8 cellular contexts compared by ENCODE assay signal in the genomic region with DNA sequence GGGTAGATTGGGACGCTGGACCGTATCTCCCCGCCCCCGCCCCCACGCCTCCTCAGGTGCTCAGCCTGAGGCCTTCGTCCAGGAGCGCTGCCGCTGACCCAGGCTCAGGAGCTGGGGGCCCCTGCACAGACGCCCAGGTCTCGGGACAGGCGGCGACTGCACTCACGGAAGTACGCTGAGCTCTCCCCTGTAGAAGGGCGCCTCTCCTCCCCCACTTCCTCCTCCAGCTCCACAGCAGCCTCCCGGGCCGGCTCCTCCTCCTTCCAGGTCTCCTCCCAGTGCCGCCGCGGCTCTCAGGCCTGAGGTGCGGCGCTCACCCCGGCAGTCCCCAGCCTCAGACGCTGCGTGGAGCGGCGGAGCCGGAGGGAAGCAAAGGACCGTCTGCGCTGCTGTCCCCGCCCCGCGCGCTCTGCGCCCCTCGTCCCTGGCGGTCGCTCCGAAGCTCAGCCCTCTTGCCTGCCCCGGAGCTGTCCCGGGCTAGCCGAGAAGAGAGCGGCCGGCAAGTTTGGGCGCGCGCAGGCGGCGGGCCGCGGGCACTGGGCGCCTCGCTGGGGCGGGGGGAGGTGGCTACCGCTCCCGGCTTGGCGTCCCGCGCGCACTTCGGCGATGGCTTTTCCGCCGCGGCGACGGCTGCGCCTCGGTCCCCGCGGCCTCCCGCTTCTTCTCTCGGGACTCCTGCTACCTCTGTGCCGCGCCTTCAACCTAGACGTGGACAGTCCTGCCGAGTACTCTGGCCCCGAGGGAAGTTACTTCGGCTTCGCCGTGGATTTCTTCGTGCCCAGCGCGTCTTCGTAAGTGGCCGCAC. TPM values are rescaled to one million over a fixed set of nuclear protein-coding genes. Genes with fewer than 3 reads are reported as not detected.
DNase-seq lines count a peak whose midpoint lies in the region; ATAC-seq and TF ChIP-seq lines count a peak whose summit lies in the region.

A gene (plus strand): TSS at position 324 of the 805 bp plus-strand sequence. CDS start 283 bp downstream, at position 607.

- H3K4me3 ChIP-seq in HFF-Myc (replicated peaks; ENCODE audit: low read depth, low read length) (peak within 1 kb of the TSS; percentile 75), heart left ventricle (peak within 1 kb of the TSS; percentile 58 to 93 (median 78)), transverse colon (peak within 1 kb of the TSS; percentile 77 to 92 (median 86))

- H3K4me1 ChIP-seq in heart left ventricle (peaks cover 0 to 43% (median 29%) of the 10 kb centered on the region in 12 donors), transverse colon (peaks cover 6 to 31% (median 15%) of the 10 kb centered on the region in 4 donors)

- peak; percentile 0 for TF ChIP-seq CTCF in GM10266 (IDR thresholded peaks at IDR 0.05; ENCODE audit: control insufficient read depth, insufficient read depth, low read depth, missing control alignments)
- TF ChIP-seq CTCF in HFF-Myc (IDR thresholded peaks at IDR 0.05; ENCODE audit: low read depth, low read length, missing control alignments): no peak
- TF ChIP-seq CTCF in heart left ventricle (IDR thresholded peaks at IDR 0.05): peak in 1 of 12 donors; percentile 22
- TF ChIP-seq CTCF in transverse colon (IDR thresholded peaks at IDR 0.05): peak in 2 of 5 experiments; percentile 18 to 23

- peak; percentile 91 to 98 (median 97) for ATAC-seq in heart left ventricle

- DNase-seq in GM10266 (ENCODE audit: extremely low spot score) (peak; percentile 90), HFF-Myc (ENCODE audit: extremely low read depth, low read depth) (peak; percentile 65), NAMALWA (ENCODE audit: low spot score) (peak; percentile 88), SW 1271 (lab: John Stamatoyannopoulos, UW) (peak; percentile 85 to 87), heart left ventricle (peak; percentile 94 to 97 (median 96)), pons (ENCODE audit: low spot score) (peak; percentile 81), transverse colon (peak; percentile 95)

- TF ChIP-seq POLR2A in heart left ventricle (IDR thresholded peaks at IDR 0.05) (peak in 1 of 2 donors; percentile 94), transverse colon (IDR thresholded peaks at IDR 0.05) (peak; percentile 97)

- WGBS in adipose tissue, 3 donors: 0 to 1% (median 0%) methylated on average over 59 to 86 of the region's 86 CpGs
- WGBS in heart left ventricle, 4 donors: 0 to 1% (median 0%) methylated on average over 50 to 86 of the region's 86 CpGs
- WGBS in transverse colon (ENCODE audit: low coverage in 1 of 2), 2 donors: 0% methylated on average over 56 of the region's 86 CpGs; no CpG with 5 or more reads in 1 of the 2 donors

- TF ChIP-seq EP300 in transverse colon (IDR thresholded peaks at IDR 0.05; ENCODE audit: low read depth): peak; percentile 18

- H3K27me3 ChIP-seq in heart left ventricle (no peaks in the 10 kb centered on the region), transverse colon (no peaks in the 10 kb centered on the region)

- in situ Hi-C loops in transverse colon (cut with MboI; ENCODE audit: low pct_ligation_motif_present in 1 of 4, low pct_unique_long_range_greater_than_20kb in 1 of 4, low sequenced_read_pairs in 3 of 4): no loop called here

- H3K9me3 ChIP-seq in heart left ventricle: no peaks in the 10 kb centered on the region
- no peaks in the 10 kb centered on the region for H3K9me3 ChIP-seq in transverse colon

- peak within 1 kb of the TSS; percentile 80 for H3K27ac ChIP-seq in adipose tissue (ENCODE audit: low read depth, low read length)
- H3K27ac ChIP-seq in heart left ventricle: peak within 1 kb of the TSS; percentile 89 to 98 (median 95)
- peak within 1 kb of the TSS; percentile 96 for H3K27ac ChIP-seq in transverse colon

- H3K36me3 ChIP-seq in heart left ventricle (no peaks in the 10 kb centered on the region), transverse colon (no peaks in the 10 kb centered on the region)

- intact Hi-C loops in heart left ventricle (cut with DNase I): loop anchor here in 4 of 10 donors (2.0 to 10.0 kb wide), 6 partner anchors 51 to 103 kb away; a partner anchor contains a TSS
- intact Hi-C loops in transverse colon (cut with DNase I; ENCODE audit: low total_unique reads): no loop called here

RNA-seq across cellular contexts. Expression of the gene that starts here (rescaled TPM):
- polyA plus RNA-seq in adipose tissue (10 to 100 TPM; 10.7 to 33.2 (median 16.6) TPM), heart left ventricle (100 to 1,000 TPM in 1 of 2 donors, 10 to 100 TPM in 1; 22.5 to 107 TPM)
- total RNA-seq in heart left ventricle (100 to 1,000 TPM; 133 to 358 (median 235) TPM), transverse colon (10 to 100 TPM; 28.9 to 67.0 (median 52.1) TPM)

Comparison
In these comparisons a context has a peak if more than half of its experiments do, and no peak if none do; other contexts are left out.
1. Peak in every context shown above with its lines: DNase-seq, ATAC-seq, H3K4me3 ChIP-seq and H3K27ac ChIP-seq.